In genomic region chr5:118987988-118988945, GRCh38 we compare ENCODE assay signal across 8 cellular contexts. TPM values are rescaled to one million over a fixed set of nuclear protein-coding genes. Genes with fewer than 3 reads are reported as not detected.
A peak's percentile ranks its signal among the peaks of the same experiment; 100 is the strongest.
DNase-seq lines count a peak whose midpoint lies in the region; ATAC-seq and TF ChIP-seq lines count a peak whose summit lies in the region.

Gene DTWD2 (minus strand): TSS chr5:118988547. CDS start chr5:118988511, 36 bp downstream.

- H3K4me1 ChIP-seq in right cardiac atrium (ENCODE audit: control insufficient read depth, insufficient read depth, low read length) (no peaks in the 10 kb centered on the region), vagina (peaks cover 10% of the 10 kb centered on the region)

- WGBS in right cardiac atrium: 2% methylated on average over 79 of the region's 79 CpGs

- no peaks in the 10 kb centered on the region for H3K9me3 ChIP-seq in right cardiac atrium (ENCODE audit: control insufficient read depth, low read length)
- no peaks in the 10 kb centered on the region for H3K9me3 ChIP-seq in vagina

- H3K4me1 Mint-ChIP-seq in T-helper 1 cell treated with Interleukin-12 subunit alpha and Interleukin-12 subunit beta and Interleukin-4 antibody, amounts not matched to agents 30 μg/mL and 1 μg/mL, for 36 hours (ENCODE audit: low read depth): peaks cover 8% of the 10 kb centered on the region

- intact Hi-C loops in right cardiac atrium (cut with DNase I) (loop anchor here in 2 of 4 donors (5.0 kb wide), 1 partner anchor 424 kb away; no protein-coding TSS in a partner anchor), vagina (cut with DNase I) (loop anchor here (5.0 kb wide), 2 partner anchors 279 to 424 kb away; no protein-coding TSS in a partner anchor)

- H3K27ac ChIP-seq in right cardiac atrium (ENCODE audit: low read length) (peak within 1 kb of the TSS; percentile 78), vagina (peak within 1 kb of the TSS; percentile 85)

- peak within 1 kb of the TSS; percentile 11 for H3K27ac Mint-ChIP-seq in T-helper 1 cell treated with Interleukin-12 subunit alpha and Interleukin-12 subunit beta and Interleukin-4 antibody, amounts not matched to agents 30 μg/mL and 1 μg/mL, for 36 hours

- H3K4me3 ChIP-seq in right cardiac atrium (ENCODE audit: low read length) (peak within 1 kb of the TSS; percentile 63), vagina (peak within 1 kb of the TSS; percentile 60 to 89)

- peaks cover 5% of the 10 kb centered on the region for H3K27me3 Mint-ChIP-seq in T-helper 1 cell treated with Interleukin-12 subunit alpha and Interleukin-12 subunit beta and Interleukin-4 antibody, amounts not matched to agents 30 μg/mL and 1 μg/mL, for 36 hours (ENCODE audit: low read depth)

- H3K27me3 ChIP-seq in right cardiac atrium (ENCODE audit: control insufficient read depth, insufficient read depth) (no peaks in the 10 kb centered on the region), vagina (no peaks in the 10 kb centered on the region)

- ATAC-seq in GM18499 (IDR thresholded peaks at IDR 0.05; ENCODE audit: insufficient read depth, unreplicated experiment) (peak; percentile 88), HG02938 (IDR thresholded peaks at IDR 0.05; ENCODE audit: unreplicated experiment) (peak; percentile 94), right cardiac atrium (peak; percentile 99 to 100)

- TF ChIP-seq POLR2A in vagina (IDR thresholded peaks at IDR 0.05): peak in 1 of 2 donors; percentile 4

- DNase-seq in NCI-H1694 (lab: John Stamatoyannopoulos, UW): peak; percentile 72
- DNase-seq in anterior cingulate cortex (lab: John Stamatoyannopoulos, UW): peak; percentile 71 to 99 (median 94)
- peak; percentile 95 to 98 (median 98) for DNase-seq in right cardiac atrium
- DNase-seq in pulmonary artery endothelial cell (ENCODE audit: low read depth, low spot score): peak; percentile 72
- DNase-seq in vagina (ENCODE audit: extremely low spot score in 2 of 2): peak in 1 of 2 donors; percentile 89

- peaks cover 7% of the 10 kb centered on the region for H3K9me3 Mint-ChIP-seq in T-helper 1 cell treated with Interleukin-12 subunit alpha and Interleukin-12 subunit beta and Interleukin-4 antibody, amounts not matched to agents 30 μg/mL and 1 μg/mL, for 36 hours

- peak within 1 kb of the TSS; percentile 77 for H3K4me3 Mint-ChIP-seq in T-helper 1 cell treated with Interleukin-12 subunit alpha and Interleukin-12 subunit beta and Interleukin-4 antibody, amounts not matched to agents 30 μg/mL and 1 μg/mL, for 36 hours

- no peaks in the 10 kb centered on the region for H3K36me3 Mint-ChIP-seq in T-helper 1 cell treated with Interleukin-12 subunit alpha and Interleukin-12 subunit beta and Interleukin-4 antibody, amounts not matched to agents 30 μg/mL and 1 μg/mL, for 36 hours (ENCODE audit: low read depth)

- TF ChIP-seq CTCF in vagina (IDR thresholded peaks at IDR 0.05): peak; percentile 39 to 95 (median 84)

- H3K36me3 ChIP-seq in vagina: no peaks in the 10 kb centered on the region

RNA-seq across cellular contexts. Expression of gene DTWD2, which starts in this region (rescaled TPM):
- total RNA-seq in right cardiac atrium (10 to 100 TPM in 2 of 4 donors, 1 to 10 TPM in 2; 8.1 to 11.5 (median 9.7) TPM), pulmonary artery endothelial cell (1.6 and 2.7 TPM in 2 replicates), vagina (7.9 TPM)
- 6.1 TPM for polyA plus RNA-seq in right cardiac atrium
